8 cellular contexts compared by ENCODE assay signal in genomic region chr22:39514373-39514973, GRCh38. TPM values are rescaled to one million over a fixed set of nuclear protein-coding genes. Genes with fewer than 3 reads are reported as not detected.
DNase-seq lines count a peak whose midpoint lies in the region; ATAC-seq and TF ChIP-seq lines count a peak whose summit lies in the region.

No MANE protein-coding gene starts in this region.

- intact Hi-C loops in left colon (cut with DNase I, micrococcal nuclease): no loop called here

- in situ Hi-C loops in astrocyte of the spinal cord (cut with HindIII; ENCODE audit: low sequenced_read_pairs): no loop called here

- peak; percentile 29 for ATAC-seq in left colon
- ATAC-seq in thoracic aorta (ENCODE audit: insufficient number of reproducible peaks, low FRiP score, low read depth): no peak
- no peak for ATAC-seq in GM19351 (IDR thresholded peaks at IDR 0.05; ENCODE audit: unreplicated experiment)
- ATAC-seq in HG03135 (IDR thresholded peaks at IDR 0.05; ENCODE audit: unreplicated experiment): no peak

- peak; percentile 44 to 49 for DNase-seq in NOMO-1 (lab: John Stamatoyannopoulos, UW; ENCODE audit: unreplicated experiment in 2 of 2)
- no peak for DNase-seq in NOMO-1 treated with dmso at 0.1 percent for 144 hours (lab: John Stamatoyannopoulos, UW; ENCODE audit: unreplicated experiment)
- peak; percentile 29 for DNase-seq in RPMI7951 (ENCODE audit: low read depth)
- peak; percentile 32 for DNase-seq in astrocyte of the spinal cord (ENCODE audit: low read depth, low spot score)
- DNase-seq in left colon: peak in 1 of 2 donors; percentile 79
- no peak for DNase-seq in thoracic aorta (ENCODE audit: low spot score)

- no peak overlapping the region for H3K27ac ChIP-seq in thoracic aorta

- peaks cover 38% of the 10 kb centered on the region for H3K36me3 ChIP-seq in thoracic aorta

- H3K9me3 ChIP-seq in thoracic aorta: no peaks in the 10 kb centered on the region

- TF ChIP-seq CTCF in astrocyte of the spinal cord (IDR thresholded peaks at IDR 0.05; ENCODE audit: low read depth, low read length) (peak; percentile 85), thoracic aorta (IDR thresholded peaks at IDR 0.05) (peak; percentile 59)

- peaks cover 10 to 16% of the 10 kb centered on the region in 2 donors for H3K4me1 ChIP-seq in thoracic aorta (ENCODE audit: control insufficient read depth in 1 of 2, low read depth in 2 of 2)

- no peak overlapping the region for H3K4me3 ChIP-seq in astrocyte of the spinal cord (ENCODE audit: low read depth, low read length)
- H3K4me3 ChIP-seq in thoracic aorta: no peak overlapping the region

- H3K27me3 ChIP-seq in thoracic aorta (replicated peaks; ENCODE audit: insufficient read depth): no peaks in the 10 kb centered on the region

RNA-seq across cellular contexts. Expression of gene ATF4, which starts 5.9 kb away (rescaled TPM):
- 190 and 217 TPM in 2 replicates for total RNA-seq in RPMI7951 (2014; rRNA removed; shearing (Covaris generic))
- total RNA-seq in left colon: 100 to 1,000 TPM; 256 to 277 TPM
- total RNA-seq in thoracic aorta: 100 to 1,000 TPM; 301 to 320 TPM

RNA-seq across cellular contexts. Expression of gene MIEF1, which starts 12.4 kb away (rescaled TPM):
- total RNA-seq in RPMI7951 (2014; rRNA removed; shearing (Covaris generic)): 10.6 and 11.3 TPM in 2 replicates
- total RNA-seq in left colon: 10 to 100 TPM; 33.1 to 36.3 TPM
- 10 to 100 TPM; 18.8 to 36.9 TPM for total RNA-seq in thoracic aorta

RNA-seq across cellular contexts. Expression of gene RPS19BP1, which starts 18.1 kb away (rescaled TPM):
- 74.9 and 132 TPM in 2 replicates for total RNA-seq in RPMI7951 (2014; rRNA removed; shearing (Covaris generic))
- total RNA-seq in left colon (10 to 100 TPM; 57.6 to 60.7 TPM), thoracic aorta (10 to 100 TPM; 77.7 to 89.6 TPM)

RNA-seq across cellular contexts. Expression of gene CACNA1I, which starts 56.1 kb away (rescaled TPM):
- total RNA-seq in RPMI7951 (2014; rRNA removed; shearing (Covaris generic)): not detected in 2 replicates
- under 1 TPM; 0.18 to 0.31 TPM for total RNA-seq in left colon
- under 1 TPM; 0.14 to 0.21 TPM for total RNA-seq in thoracic aorta

RNA-seq across cellular contexts. Expression of gene MGAT3, which starts 57.7 kb away (rescaled TPM):
- total RNA-seq in RPMI7951 (2014; rRNA removed; shearing (Covaris generic)): not detected in 2 replicates
- total RNA-seq in left colon: 10 to 100 TPM in 1 of 2 donors, 1 to 10 TPM in 1; 5.6 to 10.7 TPM
- 1 to 10 TPM; 1.1 to 3.2 TPM for total RNA-seq in thoracic aorta

Comparison
In these comparisons a context has a peak if more than half of its experiments do, and no peak if none do; other contexts are left out.
1. DNase-seq: peak in NOMO-1 (2 of 2), RPMI7951 (single experiment) and astrocyte of the spinal cord (single experiment); none in NOMO-1 treated with dmso at 0.1 percent for 144 hours (single experiment) and thoracic aorta (single experiment).